ENCODE assay signal across 9 cellular contexts in the genomic region with DNA sequence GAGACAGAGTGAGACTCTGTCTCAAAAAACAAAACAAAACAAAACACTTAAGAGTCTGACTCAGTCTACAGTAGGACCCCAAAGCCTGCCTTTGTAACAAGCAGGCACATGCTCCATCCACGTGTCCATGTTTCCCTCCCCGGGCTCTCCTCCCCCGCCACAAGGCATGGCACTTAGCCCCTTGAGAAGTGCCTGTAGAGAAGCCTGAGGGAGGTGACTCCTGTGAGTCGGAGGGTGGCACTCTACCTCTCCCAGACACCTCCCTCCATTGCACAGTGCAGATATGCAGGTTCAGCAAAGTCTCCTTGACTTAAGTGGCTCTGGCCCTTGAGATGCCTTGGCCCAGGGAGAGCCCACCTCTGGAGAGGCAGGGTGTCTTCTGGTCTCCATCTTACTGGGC. TPM values are rescaled to one million over a fixed set of nuclear protein-coding genes. Genes with fewer than 3 reads are reported as not detected.
DNase-seq lines count a peak whose midpoint lies in the region; ATAC-seq, FAIRE-seq and TF ChIP-seq lines count a peak whose summit lies in the region.
"Had no signal": no experiment of that assay in that cellular context is flagged by ENCODE, and none has a peak within 500 bp of the region (broad histone marks: within the 10 kb centered on the region; RNA-seq: fewer than 3 reads in every experiment).

No MANE protein-coding gene starts in this region.

- H3K9me3 ChIP-seq in body of pancreas (no peaks in the 10 kb centered on the region), kidney (ENCODE audit: control insufficient read depth in 1 of 2, low read length in 2 of 2) (no peaks in the 10 kb centered on the region), thoracic aorta (no peaks in the 10 kb centered on the region)

- no peak for FAIRE-seq in kidney (lab: Jason Lieb, UNC)

- no peak for TF ChIP-seq CTCF in body of pancreas (IDR thresholded peaks at IDR 0.05)
- no peak for TF ChIP-seq CTCF in kidney (IDR thresholded peaks at IDR 0.05; ENCODE audit: borderline replicate concordance, extremely low read depth, insufficient read depth)
- TF ChIP-seq CTCF in thoracic aorta (IDR thresholded peaks at IDR 0.05): no peak
- TF ChIP-seq CTCF in GM13977 (IDR thresholded peaks at IDR 0.05; ENCODE audit: extremely low read depth, insufficient read depth, missing control alignments): no peak

- ATAC-seq in body of pancreas: no peak
- ATAC-seq in thoracic aorta (ENCODE audit: insufficient number of reproducible peaks, low FRiP score, low read depth): no peak
- no peak for ATAC-seq in HG02973 (IDR thresholded peaks at IDR 0.05; ENCODE audit: unreplicated experiment)
- ATAC-seq: activated CD8-positive, alpha-beta T cell treated with anti-CD3 and anti-CD28 coated beads for 36 hours had no signal

- intact Hi-C loops in body of pancreas (cut with DNase I) (no loop called here), kidney (cut with DNase I) (no loop called here)

- no peak for TF ChIP-seq POLR2A in body of pancreas (IDR thresholded peaks at IDR 0.05)

- H3K4me3 ChIP-seq in body of pancreas: no peak overlapping the region
- H3K4me3 ChIP-seq in kidney (ENCODE audit: low read length in 2 of 2): no peak overlapping the region
- H3K4me3 ChIP-seq in thoracic aorta: no peak overlapping the region

- DNase-seq in HT1080 (ENCODE audit: low read depth) (peak; percentile 53), body of pancreas (no peak), kidney (peak; percentile 39), thoracic aorta (ENCODE audit: low spot score) (no peak), GM13977 (ENCODE audit: low spot score) (no peak), NCI-H1417 (lab: John Stamatoyannopoulos, UW) (no peak)
- DNase-seq: activated CD8-positive, alpha-beta T cell treated with anti-CD3 and anti-CD28 coated beads for 36 hours; MV-4-11 had no signal

- no peak overlapping the region for H3K9ac ChIP-seq in kidney (ENCODE audit: low read length in 2 of 2)

- H3K27me3 ChIP-seq in body of pancreas (no peaks in the 10 kb centered on the region), thoracic aorta (replicated peaks; ENCODE audit: insufficient read depth) (no peaks in the 10 kb centered on the region)

- in situ Hi-C loops in GM13977 (cut with MboI; ENCODE audit: low pct_unique_long_range_greater_than_20kb, low sequenced_read_pairs, unreplicated experiment): no loop called here

- H3K4me1 ChIP-seq in body of pancreas (peaks cover 40% of the 10 kb centered on the region), kidney (ENCODE audit: control insufficient read depth in 1 of 2, insufficient read depth in 1 of 2, low read depth in 1 of 2, low read length in 2 of 2) (peaks cover 9 to 24% of the 10 kb centered on the region in 2 donors), thoracic aorta (ENCODE audit: control insufficient read depth in 1 of 2, low read depth in 2 of 2) (peaks cover 30 to 41% of the 10 kb centered on the region in 2 donors)

- H3K27ac ChIP-seq in body of pancreas (peak overlapping the region; percentile 55 to 77 (median 66)), kidney (ENCODE audit: low read depth in 2 of 2, low read length in 2 of 2) (peak overlapping the region in 1 of 2 donors; percentile 20), thoracic aorta (peak overlapping the region; percentile 48 to 89)

- WGBS in body of pancreas, 2 donors: 90 to 95% methylated on average over 4 of the region's 4 CpGs

- H3K36me3 ChIP-seq in body of pancreas (replicated peaks in 1 of 2; ENCODE audit: insufficient read depth in 1 of 2, low read depth in 2 of 2) (peaks cover 0 to 12% of the 10 kb centered on the region in 2 donors), kidney (ENCODE audit: control insufficient read depth in 1 of 2, insufficient read depth in 2 of 2, low read length in 2 of 2) (peaks cover 17 to 29% of the 10 kb centered on the region in 2 donors), thoracic aorta (peaks cover 32% of the 10 kb centered on the region)

RNA-seq across cellular contexts. Expression of a gene that starts 6.8 kb away (rescaled TPM):
- 54.8 and 65.1 TPM in 2 replicates for total RNA-seq in HT1080 (2014; rRNA removed; shearing (Covaris generic))
- polyA plus RNA-seq in HT1080 (2015; cell fraction: cytosol; rRNA removed): 27.5 and 27.9 TPM in 2 replicates
- polyA plus RNA-seq in HT1080 (2015; cell fraction: nucleus; rRNA removed): 140 and 161 TPM in 2 replicates
- total RNA-seq in body of pancreas (10 to 100 TPM; 12.2 to 26.4 TPM), kidney (30.4 TPM), thoracic aorta (10 to 100 TPM; 28.5 to 31.7 TPM)
- polyA plus RNA-seq in kidney (ENCODE audit: insufficient read depth, low read depth, low replicate concordance): 21.0 TPM

RNA-seq across cellular contexts. Expression of a gene that starts 8.3 kb away (rescaled TPM):
- total RNA-seq in HT1080 (2014; rRNA removed; shearing (Covaris generic)): 0.57 and 1.9 TPM in 2 replicates
- 0.70 and 0.76 TPM in 2 replicates for polyA plus RNA-seq in HT1080 (2015; cell fraction: cytosol; rRNA removed)
- 5.7 and 7.2 TPM in 2 replicates for polyA plus RNA-seq in HT1080 (2015; cell fraction: nucleus; rRNA removed)
- total RNA-seq in body of pancreas (under 1 TPM; 0.26 to 0.33 TPM), kidney (1.1 TPM), thoracic aorta (1 to 10 TPM; 1.4 to 1.8 TPM)
- 0.92 TPM for polyA plus RNA-seq in kidney (ENCODE audit: insufficient read depth, low read depth, low replicate concordance)

RNA-seq across cellular contexts. Expression of a gene that starts 13.6 kb away (rescaled TPM):
- total RNA-seq in HT1080 (2014; rRNA removed; shearing (Covaris generic)): 39.4 and 50.3 TPM in 2 replicates
- polyA plus RNA-seq in HT1080 (2015; cell fraction: cytosol; rRNA removed): 47.9 and 52.9 TPM in 2 replicates
- polyA plus RNA-seq in HT1080 (2015; cell fraction: nucleus; rRNA removed): 37.1 and 46.9 TPM in 2 replicates
- 10 to 100 TPM; 35.8 to 48.1 TPM for total RNA-seq in body of pancreas
- 47.1 TPM for total RNA-seq in kidney
- 145 TPM for polyA plus RNA-seq in kidney (ENCODE audit: insufficient read depth, low read depth, low replicate concordance)
- 10 to 100 TPM; 21.2 to 32.2 TPM for total RNA-seq in thoracic aorta

RNA-seq across cellular contexts. Expression of a gene that starts 38.8 kb away (rescaled TPM):
- total RNA-seq in HT1080 (2014; rRNA removed; shearing (Covaris generic)): 1.8 and 3.7 TPM in 2 replicates
- polyA plus RNA-seq in HT1080 (2015; cell fraction: cytosol; rRNA removed): 2.4 and 3.2 TPM in 2 replicates
- polyA plus RNA-seq in HT1080 (2015; cell fraction: nucleus; rRNA removed): 17.6 and 20.5 TPM in 2 replicates
- total RNA-seq in body of pancreas: 10 to 100 TPM; 21.8 to 29.6 TPM
- 10.1 TPM for total RNA-seq in kidney
- 2.6 TPM for polyA plus RNA-seq in kidney (ENCODE audit: insufficient read depth, low read depth, low replicate concordance)
- total RNA-seq in thoracic aorta: 10 to 100 TPM in 1 of 2 donors, 1 to 10 TPM in 1; 3.1 to 15.6 TPM

RNA-seq across cellular contexts. Expression of a gene that starts 41.6 kb away (rescaled TPM):
- 2.6 and 3.0 TPM in 2 replicates for total RNA-seq in HT1080 (2014; rRNA removed; shearing (Covaris generic))
- polyA plus RNA-seq in HT1080 (2015; cell fraction: cytosol; rRNA removed): 1.1 and 1.3 TPM in 2 replicates
- polyA plus RNA-seq in HT1080 (2015; cell fraction: nucleus; rRNA removed): 14.7 and 17.2 TPM in 2 replicates
- 10 to 100 TPM; 24.1 to 40.5 TPM for total RNA-seq in body of pancreas
- total RNA-seq in kidney: 24.2 TPM
- polyA plus RNA-seq in kidney (ENCODE audit: insufficient read depth, low read depth, low replicate concordance): 33.1 TPM
- total RNA-seq in thoracic aorta: 1 to 10 TPM; 1.4 TPM

Comparison
In these comparisons a context has a peak if more than half of its experiments do, and no peak if none do; other contexts are left out.
1. DNase-seq: peak in HT1080 (single experiment) and kidney (single experiment); none in body of pancreas (0 of 4), thoracic aorta (single experiment), GM13977 (single experiment) and NCI-H1417 (0 of 3).